ENCODE assay signal across 11 cellular contexts in the genomic region with DNA sequence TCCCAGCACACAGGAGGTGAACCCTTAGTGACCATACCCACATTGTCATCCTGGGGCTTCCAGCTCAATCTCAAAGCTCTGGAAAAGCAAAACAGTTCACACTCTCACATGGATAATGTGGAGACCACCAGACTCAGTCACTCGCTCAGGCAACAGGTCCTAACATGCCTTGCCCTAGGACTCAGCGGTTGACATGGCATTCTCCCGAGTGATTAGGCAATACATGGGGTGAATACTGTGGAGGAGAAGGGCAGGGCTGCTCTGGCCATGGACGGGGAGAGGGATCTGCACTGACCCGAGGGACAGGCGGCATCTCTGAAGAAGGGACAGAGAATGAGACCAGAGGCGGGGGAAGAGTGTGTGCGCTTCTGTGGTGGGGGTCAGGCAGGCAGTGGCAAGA. TPM values are rescaled to one million over a fixed set of nuclear protein-coding genes. Genes with fewer than 3 reads are reported as not detected.
A peak's percentile ranks its signal among the peaks of the same experiment; 100 is the strongest.
DNase-seq lines count a peak whose midpoint lies in the region; FAIRE-seq and TF ChIP-seq lines count a peak whose summit lies in the region.
"Had no signal": no experiment of that assay in that cellular context is flagged by ENCODE, and none has a peak within 500 bp of the region (broad histone marks: within the 10 kb centered on the region; RNA-seq: fewer than 3 reads in every experiment).

No MANE protein-coding gene starts in this region.

- H4K20me1 ChIP-seq in keratinocyte (ENCODE audit: control insufficient read depth, extremely low read depth, insufficient read depth, low read length): peaks cover 65% of the 10 kb centered on the region

- H3K9me3 ChIP-seq in keratinocyte (ENCODE audit: control insufficient read depth, low read depth, low read length): no peaks in the 10 kb centered on the region
- H3K9me3 ChIP-seq in testis: no peaks in the 10 kb centered on the region
- H3K9me3 ChIP-seq: BE2C, pancreas had no signal

- peaks cover 79% of the 10 kb centered on the region for H3K4me1 Mint-ChIP-seq in activated naive CD4-positive, alpha-beta T cell treated with anti-CD3 and anti-CD28 coated beads, Interleukin-2, amount 50 U/mL, for 24 hours
- H3K4me1 Mint-ChIP-seq in activated naive CD4-positive, alpha-beta T cell treated with anti-CD3 and anti-CD28 coated beads, Interleukin-2, amount 10 ng/mL, durations not matched to agents 7 days and 5 days: peaks cover 25% of the 10 kb centered on the region
- peaks cover 66% of the 10 kb centered on the region for H3K4me1 Mint-ChIP-seq in activated naive CD8-positive, alpha-beta T cell treated with anti-CD3 and anti-CD28 coated beads for 36 hours

- H3K4me2 ChIP-seq in keratinocyte (ENCODE audit: control insufficient read depth, extremely low read depth, insufficient read depth, low read depth, low read length): peak overlapping the region; percentile 40

- WGBS in testis, 2 donors: 61 to 65% methylated on average over 8 of the region's 8 CpGs

- no peaks in the 10 kb centered on the region for H3K9me3 Mint-ChIP-seq in activated naive CD4-positive, alpha-beta T cell treated with anti-CD3 and anti-CD28 coated beads, Interleukin-2, amount 50 U/mL, for 24 hours
- H3K9me3 Mint-ChIP-seq in activated naive CD4-positive, alpha-beta T cell treated with anti-CD3 and anti-CD28 coated beads, Interleukin-2, amount 10 ng/mL, durations not matched to agents 7 days and 5 days: no peaks in the 10 kb centered on the region
- no peaks in the 10 kb centered on the region for H3K9me3 Mint-ChIP-seq in activated naive CD8-positive, alpha-beta T cell treated with anti-CD3 and anti-CD28 coated beads for 36 hours

- H3K27ac ChIP-seq in keratinocyte (ENCODE audit: control insufficient read depth, insufficient read depth, low read length) (peak overlapping the region; percentile 29), testis (peak overlapping the region; percentile 50 to 53)
- H3K27ac ChIP-seq: pancreas had no signal

- peak overlapping the region; percentile 47 for H3K27ac Mint-ChIP-seq in activated naive CD4-positive, alpha-beta T cell treated with anti-CD3 and anti-CD28 coated beads, Interleukin-2, amount 50 U/mL, for 24 hours
- no peak overlapping the region for H3K27ac Mint-ChIP-seq in activated naive CD4-positive, alpha-beta T cell treated with anti-CD3 and anti-CD28 coated beads, Interleukin-2, amount 10 ng/mL, durations not matched to agents 7 days and 5 days
- H3K27ac Mint-ChIP-seq in activated naive CD8-positive, alpha-beta T cell treated with anti-CD3 and anti-CD28 coated beads for 36 hours: peak overlapping the region; percentile 62

- FAIRE-seq in keratinocyte (lab: Jason Lieb, UNC) (peak; percentile 74), RCC 7860 (lab: Jason Lieb, UNC) (no peak)
- FAIRE-seq: pancreas had no signal

- H3K9me1 ChIP-seq in keratinocyte (ENCODE audit: control insufficient read depth, extremely low read depth, insufficient read depth, low read length): peaks cover 6% of the 10 kb centered on the region

- peaks cover under 1% of the 10 kb centered on the region for H3K36me3 Mint-ChIP-seq in activated naive CD4-positive, alpha-beta T cell treated with anti-CD3 and anti-CD28 coated beads, Interleukin-2, amount 50 U/mL, for 24 hours
- peaks cover 14% of the 10 kb centered on the region for H3K36me3 Mint-ChIP-seq in activated naive CD4-positive, alpha-beta T cell treated with anti-CD3 and anti-CD28 coated beads, Interleukin-2, amount 10 ng/mL, durations not matched to agents 7 days and 5 days
- H3K36me3 Mint-ChIP-seq in activated naive CD8-positive, alpha-beta T cell treated with anti-CD3 and anti-CD28 coated beads for 36 hours: peaks cover 4% of the 10 kb centered on the region

- H3K4me3 ChIP-seq in keratinocyte (ENCODE audit: control insufficient read depth in 2 of 3, extremely low read depth in 1 of 3, insufficient read depth in 2 of 3, low read depth in 1 of 3, low read length in 3 of 3) (no peak overlapping the region), testis (no peak overlapping the region)
- H3K4me3 ChIP-seq: pancreas had no signal

- peaks cover 99% of the 10 kb centered on the region for H3K79me2 ChIP-seq in keratinocyte (ENCODE audit: control insufficient read depth, insufficient read depth, low read length)

- no peaks in the 10 kb centered on the region for H3K27me3 Mint-ChIP-seq in activated naive CD4-positive, alpha-beta T cell treated with anti-CD3 and anti-CD28 coated beads, Interleukin-2, amount 50 U/mL, for 24 hours
- H3K27me3 Mint-ChIP-seq in activated naive CD4-positive, alpha-beta T cell treated with anti-CD3 and anti-CD28 coated beads, Interleukin-2, amount 10 ng/mL, durations not matched to agents 7 days and 5 days: no peaks in the 10 kb centered on the region
- no peaks in the 10 kb centered on the region for H3K27me3 Mint-ChIP-seq in activated naive CD8-positive, alpha-beta T cell treated with anti-CD3 and anti-CD28 coated beads for 36 hours

- intact Hi-C loops in testis (cut with DNase I; ENCODE audit: low total_unique reads): no loop called here

- no peak for DNase-seq in activated naive CD4-positive, alpha-beta T cell treated with anti-CD3 and anti-CD28 coated beads, Interleukin-2, amount 10 ng/mL, durations not matched to agents 7 days and 5 days
- DNase-seq in activated naive CD8-positive, alpha-beta T cell treated with anti-CD3 and anti-CD28 coated beads for 36 hours: no peak
- no peak for DNase-seq in keratinocyte (ENCODE audit: low read depth, low spot score)
- DNase-seq in testis: no peak
- no peak for DNase-seq in SHP77 (lab: John Stamatoyannopoulos, UW)
- no peak for DNase-seq in RCC 7860 (ENCODE audit: low spot score)
- DNase-seq in foreskin melanocyte: no peak
- DNase-seq: BE2C, NCI-H187 treated with DMSO at 0.1 percent for 48 hours, pancreas had no signal

- TF ChIP-seq CTCF in keratinocyte (optimal IDR thresholded peaks at IDR 0.05 in 1 of 3, IDR thresholded peaks at IDR 0.05 in 1 of 3, conservative IDR thresholded peaks at IDR 0.05 in 1 of 3; ENCODE audit: extremely low read depth in 1 of 3, insufficient read depth in 2 of 3, low read length in 3 of 3) (no peak), testis (IDR thresholded peaks at IDR 0.05) (no peak)

- H3K4me1 ChIP-seq in keratinocyte (ENCODE audit: control insufficient read depth, extremely low read depth, insufficient read depth, low read length) (peaks cover 39% of the 10 kb centered on the region), testis (peaks cover 94% of the 10 kb centered on the region)

- H3K9ac ChIP-seq in keratinocyte (ENCODE audit: control insufficient read depth, extremely low read depth, insufficient read depth, low read length): no peak overlapping the region

- CTCF ChIA-PET in activated naive CD4-positive, alpha-beta T cell treated with anti-CD3 and anti-CD28 coated beads, Interleukin-2, amount 10 ng/mL, durations not matched to agents 7 days and 5 days (lab: Charles Lee): no interaction called here

- H3K27me3 ChIP-seq in keratinocyte (ENCODE audit: control insufficient read depth, extremely low read depth, insufficient read depth, low read length) (no peaks in the 10 kb centered on the region), testis (no peaks in the 10 kb centered on the region)
- H3K27me3 ChIP-seq: BE2C, pancreas had no signal

- no peak overlapping the region for H3K4me3 Mint-ChIP-seq in activated naive CD4-positive, alpha-beta T cell treated with anti-CD3 and anti-CD28 coated beads, Interleukin-2, amount 50 U/mL, for 24 hours
- H3K4me3 Mint-ChIP-seq in activated naive CD4-positive, alpha-beta T cell treated with anti-CD3 and anti-CD28 coated beads, Interleukin-2, amount 10 ng/mL, durations not matched to agents 7 days and 5 days: no peak overlapping the region
- H3K4me3 Mint-ChIP-seq in activated naive CD8-positive, alpha-beta T cell treated with anti-CD3 and anti-CD28 coated beads for 36 hours: no peak overlapping the region

- no peak overlapping the region for H2AFZ ChIP-seq in keratinocyte (ENCODE audit: control insufficient read depth, low read length)

- dilution Hi-C loops in keratinocyte (cut with MboI; ENCODE audit: extremely low pct_ligation_motif_present, low sequenced_read_pairs): no loop called here

- no peak for TF ChIP-seq POLR2A in testis (IDR thresholded peaks at IDR 0.05)

- peaks cover 4 to 24% of the 10 kb centered on the region in 2 experiments for H3K36me3 ChIP-seq in keratinocyte (ENCODE audit: control insufficient read depth in 2 of 2, extremely low read depth in 1 of 2, insufficient read depth in 2 of 2, low read length in 2 of 2)
- H3K36me3 ChIP-seq in testis (ENCODE audit: low read depth, missing control alignments): peaks cover under 1% of the 10 kb centered on the region

RNA-seq across cellular contexts. Expression of a gene that starts 44.4 kb away (rescaled TPM):
- total RNA-seq in activated naive CD8-positive, alpha-beta T cell treated with anti-CD3 and anti-CD28 coated beads for 36 hours: not detected
- 0.33 to 1.2 TPM (median 0.51 TPM) in 3 replicates for polyA plus RNA-seq in keratinocyte
- polyA plus RNA-seq in keratinocyte (2011; ENCODE audit: low read depth): 5.2 TPM
- 0.27 and 0.40 TPM in 2 replicates for polyA plus RNA-seq in keratinocyte (2011; cell fraction: cytosol; rRNA removed)
- polyA plus RNA-seq in keratinocyte (2011; cell fraction: nucleus; rRNA removed): 1.7 and 2.1 TPM in 2 replicates
- 0.39 and 16.9 TPM in 2 replicates for polyA plus RNA-seq in keratinocyte (2012; ENCODE audit: low replicate concordance)
- 1.2 to 1.5 TPM (median 1.4 TPM) in 3 replicates for polyA minus RNA-seq in keratinocyte
- not detected for polyA minus RNA-seq in keratinocyte (2011; cell fraction: cytosol; rRNA and poly(A)+ RNA removed)
- polyA minus RNA-seq in keratinocyte (2011; cell fraction: nucleus; rRNA and poly(A)+ RNA removed): 0.93 and 1.1 TPM in 2 replicates
- 1 to 10 TPM; 1.1 to 1.4 TPM for total RNA-seq in testis
- polyA plus RNA-seq in testis (ENCODE audit: insufficient read depth, low read depth, low replicate concordance): 3.6 TPM

RNA-seq across cellular contexts. Expression of a gene that starts 55.7 kb away (rescaled TPM):
- total RNA-seq in activated naive CD8-positive, alpha-beta T cell treated with anti-CD3 and anti-CD28 coated beads for 36 hours: 100 to 1,000 TPM; 110 to 113 TPM
- 3.7 to 9.2 TPM (median 5.5 TPM) in 3 replicates for polyA plus RNA-seq in keratinocyte
- polyA plus RNA-seq in keratinocyte (2011; ENCODE audit: low read depth): 95.1 TPM
- 6.2 and 7.8 TPM in 2 replicates for polyA plus RNA-seq in keratinocyte (2011; cell fraction: cytosol; rRNA removed)
- 22.6 and 30.8 TPM in 2 replicates for polyA plus RNA-seq in keratinocyte (2011; cell fraction: nucleus; rRNA removed)
- polyA plus RNA-seq in keratinocyte (2012; ENCODE audit: low replicate concordance): 39.3 and 52.1 TPM in 2 replicates
- 14.3 to 144 TPM (median 21.9 TPM) in 3 replicates for polyA minus RNA-seq in keratinocyte
- 15.0 TPM for polyA minus RNA-seq in keratinocyte (2011; cell fraction: cytosol; rRNA and poly(A)+ RNA removed)
- polyA minus RNA-seq in keratinocyte (2011; cell fraction: nucleus; rRNA and poly(A)+ RNA removed): 27.1 and 33.9 TPM in 2 replicates
- total RNA-seq in testis: 100 to 1,000 TPM; 106 to 109 TPM
- polyA plus RNA-seq in testis (ENCODE audit: insufficient read depth, low read depth, low replicate concordance): 59.2 TPM
